Comparison of ENCODE assay signal across 7 cellular contexts in genomic region chr1:186691-187131, GRCh38.
DNase-seq lines count a peak whose midpoint lies in the region; ATAC-seq, FAIRE-seq and TF ChIP-seq lines count a peak whose summit lies in the region.
"Not testable (repeated sequence)": the region's sequence is repeated elsewhere in the genome, so short reads cannot be mapped to it uniquely, and the experiment has no call there.

No MANE protein-coding gene starts in this region.

- peak; percentile 0 for DNase-seq in M059J (ENCODE audit: low read depth)
- peak; percentile 60 for DNase-seq in activated CD4-positive, alpha-beta T cell treated with anti-CD3 and anti-CD28 coated beads, Interleukin-2, amount 10 ng/mL, durations not matched to agents 24 days and 14 days
- peak in 1 of 4 experiments; percentile 0 for DNase-seq in K562 (ENCODE audit: extremely low read depth in 1 of 4, low spot score in 3 of 4)
- DNase-seq in Right ventricle myocardium superior: peak; percentile 14
- peak; percentile 13 to 77 for DNase-seq in lower leg skin (ENCODE audit: low spot score in 2 of 2)
- peak; percentile 4 to 8 for DNase-seq in psoas muscle
- DNase-seq in tibial artery: peak; percentile 18 to 53

- TF ChIP-seq POLR2A in K562 (conservative IDR thresholded peaks at IDR 0.05); lower leg skin (IDR thresholded peaks at IDR 0.05): not testable (repeated sequence)

- in situ Hi-C loops in K562 (cut with MboI): not testable (repeated sequence)

- H3K36me3 ChIP-seq in K562 (ENCODE audit: control insufficient read depth, insufficient read depth, low read length); psoas muscle (ENCODE audit: insufficient read depth in 1 of 2, low read depth in 1 of 2): not testable (repeated sequence)
- H3K36me3 ChIP-seq in tibial artery: peaks cover 5 to 19% (median 10%) of the 10 kb centered on the region in 3 donors

- H3K4me1 Mint-ChIP-seq in activated CD4-positive, alpha-beta T cell treated with anti-CD3 and anti-CD28 coated beads, Interleukin-2, amount 10 ng/mL, durations not matched to agents 24 days and 14 days: not testable (repeated sequence)

- TF ChIP-seq RAD21 in K562 (CRISPR knock-in tag; conservative IDR thresholded peaks at IDR 0.05 in 1 of 2, IDR thresholded peaks at IDR 0.05 in 1 of 2): not testable (repeated sequence)

- not testable (repeated sequence) for FAIRE-seq in K562 (lab: Jason Lieb, UNC)

- not testable (repeated sequence) for H3K9me3 Mint-ChIP-seq in activated CD4-positive, alpha-beta T cell treated with anti-CD3 and anti-CD28 coated beads, Interleukin-2, amount 10 ng/mL, durations not matched to agents 24 days and 14 days

- H3K79me2 ChIP-seq in K562 (ENCODE audit: control insufficient read depth, insufficient read depth, low read length): not testable (repeated sequence)

- H3K9me1 ChIP-seq in K562 (ENCODE audit: control insufficient read depth, insufficient read depth, low read length): not testable (repeated sequence)

- H3K36me3 Mint-ChIP-seq in activated CD4-positive, alpha-beta T cell treated with anti-CD3 and anti-CD28 coated beads, Interleukin-2, amount 10 ng/mL, durations not matched to agents 24 days and 14 days (ENCODE audit: low read depth): not testable (repeated sequence)

- TF ChIP-seq EP300 in K562 (IDR thresholded peaks at IDR 0.05; ENCODE audit: low read length): not testable (repeated sequence)

- TSS peak; percentile 31 for BruUV-seq in K562 (replicated peaks; lab: Mats Ljungman, UMichigan)

- H3K9me3 ChIP-seq in K562 (replicated peaks; ENCODE audit: control insufficient read depth, insufficient read depth, low read depth, low read length); psoas muscle; tibial artery: not testable (repeated sequence)

- POLR2A ChIA-PET in K562 (lab: Yijun Ruan, JAX): not testable (repeated sequence)

- CTCF ChIA-PET in K562 (lab: Yijun Ruan, JAX; ENCODE audit: low intra/inter-chr PET ratio): not testable (repeated sequence)

- H3K27me3 Mint-ChIP-seq in activated CD4-positive, alpha-beta T cell treated with anti-CD3 and anti-CD28 coated beads, Interleukin-2, amount 10 ng/mL, durations not matched to agents 24 days and 14 days: not testable (repeated sequence)

- H3K9ac ChIP-seq in K562 (ENCODE audit: insufficient read depth in 1 of 2, low read depth in 2 of 2, low read length in 2 of 2): not testable (repeated sequence)

- not testable (repeated sequence) for H3K4me2 ChIP-seq in K562 (ENCODE audit: insufficient read depth, low read length)

- H3K27me3 ChIP-seq in K562 (ENCODE audit: control insufficient read depth in 2 of 2, insufficient read depth in 2 of 2, low read length in 2 of 2); psoas muscle (ENCODE audit: insufficient read depth in 3 of 3, low read length in 2 of 3); tibial artery: not testable (repeated sequence)

- not testable (repeated sequence) for H3K4me1 ChIP-seq in K562 (replicated peaks in 1 of 2; ENCODE audit: control insufficient read depth in 2 of 2, insufficient read depth in 2 of 2, low read length in 2 of 2); psoas muscle; tibial artery

- H3K27ac ChIP-seq in K562 (ENCODE audit: extremely low read depth, low read depth, low read length); psoas muscle; tibial artery: not testable (repeated sequence)

- intact Hi-C loops in activated CD4-positive, alpha-beta T cell treated with anti-CD3 and anti-CD28 coated beads, Interleukin-2, amount 10 ng/mL, durations not matched to agents 24 days and 14 days (cut with micrococcal nuclease); K562 (cut with micrococcal nuclease); Right ventricle myocardium superior (cut with DNase I); lower leg skin (cut with DNase I; ENCODE audit: low total_unique reads); psoas muscle (cut with DNase I); tibial artery (cut with DNase I; ENCODE audit: low total_unique reads): not testable (repeated sequence)

- not testable (repeated sequence) for TF ChIP-seq CTCF in K562 (IDR thresholded peaks at IDR 0.05 in 2 of 3, conservative IDR thresholded peaks at IDR 0.05 in 1 of 3; ENCODE audit: insufficient read depth in 2 of 3, low read depth in 1 of 3, low read length in 3 of 3); lower leg skin (IDR thresholded peaks at IDR 0.05); psoas muscle (IDR thresholded peaks at IDR 0.05); tibial artery (IDR thresholded peaks at IDR 0.05)

- ATAC-seq in K562; Right ventricle myocardium superior (ENCODE audit: poor library complexity); psoas muscle: not testable (repeated sequence)

- 83% methylated on average over 2 of the region's 2 CpGs for WGBS in K562 (ENCODE audit: insufficient coverage, low coverage, missing lambda C conversion rate)
- WGBS in lower leg skin, 2 donors: 88 to 91% methylated on average over 2 of the region's 2 CpGs
- 86 to 87% (median 87%) methylated on average over 2 of the region's 2 CpGs for WGBS in psoas muscle, 3 donors

- H3K4me3 Mint-ChIP-seq in activated CD4-positive, alpha-beta T cell treated with anti-CD3 and anti-CD28 coated beads, Interleukin-2, amount 10 ng/mL, durations not matched to agents 24 days and 14 days: not testable (repeated sequence)

- H3K4me3 ChIP-seq in K562; lower leg skin (ENCODE audit: low read depth, poor library complexity, severe bottlenecking); psoas muscle; tibial artery: not testable (repeated sequence)

- H3K27ac Mint-ChIP-seq in activated CD4-positive, alpha-beta T cell treated with anti-CD3 and anti-CD28 coated beads, Interleukin-2, amount 10 ng/mL, durations not matched to agents 24 days and 14 days: not testable (repeated sequence)

- not testable (repeated sequence) for H4K20me1 ChIP-seq in K562 (replicated peaks; ENCODE audit: control insufficient read depth, insufficient read depth, low read length)

- not testable (repeated sequence) for H2AFZ ChIP-seq in K562 (ENCODE audit: low read depth, low read length)
